In the genomic region with DNA sequence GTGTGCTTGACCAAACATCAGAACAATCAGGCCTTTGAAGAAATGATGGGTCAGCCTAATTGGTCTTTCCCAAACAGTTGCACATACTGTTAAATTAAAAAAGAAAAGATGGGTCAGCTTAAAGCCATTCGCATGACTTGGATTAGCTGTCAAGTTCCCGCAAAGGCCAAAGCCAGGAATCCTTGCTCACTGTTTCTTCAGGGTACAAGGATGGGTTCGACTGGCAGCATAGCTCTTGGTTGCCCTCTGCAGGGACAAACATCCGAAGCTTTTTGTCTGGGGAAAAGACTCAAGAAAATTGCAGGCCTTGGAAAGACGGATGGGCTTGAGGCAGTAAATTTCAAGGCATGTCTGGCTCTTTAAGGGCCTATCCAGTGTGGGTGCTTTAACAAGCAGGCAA, we compare ENCODE assay signal across 9 cellular contexts.
DNase-seq lines count a peak whose midpoint lies in the region; ATAC-seq and TF ChIP-seq lines count a peak whose summit lies in the region.
"Had no signal": no experiment of that assay in that cellular context is flagged by ENCODE, and none has a peak within 500 bp of the region (broad histone marks: within the 10 kb centered on the region; RNA-seq: fewer than 3 reads in every experiment).

No MANE protein-coding gene starts in this region.

- ATAC-seq in GM21619 (IDR thresholded peaks at IDR 0.05; ENCODE audit: unreplicated experiment), result no peak
- ATAC-seq in GM21423 (IDR thresholded peaks at IDR 0.05; ENCODE audit: unreplicated experiment), result no peak

- H3K4me1 Mint-ChIP-seq in nephron progenitor cell (peaks cover 37% of the 10 kb centered on the region), immature natural killer cell (no peaks in the 10 kb centered on the region)
- H3K4me1 Mint-ChIP-seq in activated T-helper 1 cell treated with anti-CD3 and anti-CD28 coated beads, Interleukin-12 subunit alpha, Interleukin-12 subunit beta, Interleukin-2, Interleukin-4 antibody, amounts not matched to agents 30 ng/mL and 10 ng/mL and 1 ng/mL, durations not matched to agents 14 hours and 24 hours and 36 hours (ENCODE audit: low read depth), result no peaks in the 10 kb centered on the region
- H3K4me1 Mint-ChIP-seq: naive B cell had no signal

- no peaks in the 10 kb centered on the region for H3K27me3 Mint-ChIP-seq in nephron progenitor cell (ENCODE audit: low read depth, poor library complexity)
- H3K27me3 Mint-ChIP-seq in immature natural killer cell (ENCODE audit: low read depth in 3 of 3), result peaks cover 0 to 2% (median 0%) of the 10 kb centered on the region in 3 donors
- no peaks in the 10 kb centered on the region for H3K27me3 Mint-ChIP-seq in activated T-helper 1 cell treated with anti-CD3 and anti-CD28 coated beads, Interleukin-12 subunit alpha, Interleukin-12 subunit beta, Interleukin-2, Interleukin-4 antibody, amounts not matched to agents 30 ng/mL and 10 ng/mL and 1 ng/mL, durations not matched to agents 14 hours and 24 hours and 36 hours (ENCODE audit: insufficient read depth)
- H3K27me3 Mint-ChIP-seq: naive B cell had no signal

- H3K36me3 Mint-ChIP-seq in nephron progenitor cell (ENCODE audit: low read depth), result peaks cover 14% of the 10 kb centered on the region
- no peaks in the 10 kb centered on the region for H3K36me3 Mint-ChIP-seq in immature natural killer cell
- H3K36me3 Mint-ChIP-seq in activated T-helper 1 cell treated with anti-CD3 and anti-CD28 coated beads, Interleukin-12 subunit alpha, Interleukin-12 subunit beta, Interleukin-2, Interleukin-4 antibody, amounts not matched to agents 30 ng/mL and 10 ng/mL and 1 ng/mL, durations not matched to agents 14 hours and 24 hours and 36 hours (ENCODE audit: low read depth), result no peaks in the 10 kb centered on the region
- H3K36me3 Mint-ChIP-seq: naive B cell had no signal

- H3K27ac Mint-ChIP-seq in nephron progenitor cell, result no peak overlapping the region
- H3K27ac Mint-ChIP-seq in immature natural killer cell, result no peak overlapping the region
- H3K27ac Mint-ChIP-seq in activated T-helper 1 cell treated with anti-CD3 and anti-CD28 coated beads, Interleukin-12 subunit alpha, Interleukin-12 subunit beta, Interleukin-2, Interleukin-4 antibody, amounts not matched to agents 30 ng/mL and 10 ng/mL and 1 ng/mL, durations not matched to agents 14 hours and 24 hours and 36 hours, result no peak overlapping the region
- H3K27ac Mint-ChIP-seq: naive B cell had no signal

- DNase-seq in EL (peak; percentile 44), NCI-H226 (peak; percentile 21), epidermal melanocyte (ENCODE audit: insufficient read length, low spot score) (peak; percentile 55), nephron progenitor cell (peak; percentile 60), immature natural killer cell (no peak)
- DNase-seq in activated T-helper 1 cell treated with anti-CD3 and anti-CD28 coated beads, Interleukin-12 subunit alpha, Interleukin-12 subunit beta, Interleukin-2, Interleukin-4 antibody, amounts not matched to agents 30 ng/mL and 10 ng/mL and 1 ng/mL, durations not matched to agents 14 hours and 24 hours and 36 hours (ENCODE audit: low spot score), result no peak
- DNase-seq: naive B cell had no signal

- H3K4me3 Mint-ChIP-seq in nephron progenitor cell, result no peak overlapping the region
- no peak overlapping the region for H3K4me3 Mint-ChIP-seq in immature natural killer cell
- no peak overlapping the region for H3K4me3 Mint-ChIP-seq in activated T-helper 1 cell treated with anti-CD3 and anti-CD28 coated beads, Interleukin-12 subunit alpha, Interleukin-12 subunit beta, Interleukin-2, Interleukin-4 antibody, amounts not matched to agents 30 ng/mL and 10 ng/mL and 1 ng/mL, durations not matched to agents 14 hours and 24 hours and 36 hours
- H3K4me3 Mint-ChIP-seq: naive B cell had no signal

- TF ChIP-seq CTCF in nephron progenitor cell (IDR thresholded peaks at IDR 0.05), result peak; percentile 83

- intact Hi-C loops in activated T-helper 1 cell treated with anti-CD3 and anti-CD28 coated beads, Interleukin-12 subunit alpha, Interleukin-12 subunit beta, Interleukin-2, Interleukin-4 antibody, amounts not matched to agents 30 ng/mL and 10 ng/mL and 1 ng/mL, durations not matched to agents 14 hours and 24 hours and 36 hours (cut with micrococcal nuclease), result no loop called here

- H3K9me3 Mint-ChIP-seq in nephron progenitor cell (peaks cover 9% of the 10 kb centered on the region), immature natural killer cell (peaks cover 3 to 34% (median 10%) of the 10 kb centered on the region in 6 donors)
- peaks cover 4% of the 10 kb centered on the region for H3K9me3 Mint-ChIP-seq in activated T-helper 1 cell treated with anti-CD3 and anti-CD28 coated beads, Interleukin-12 subunit alpha, Interleukin-12 subunit beta, Interleukin-2, Interleukin-4 antibody, amounts not matched to agents 30 ng/mL and 10 ng/mL and 1 ng/mL, durations not matched to agents 14 hours and 24 hours and 36 hours

Comparison
In these comparisons a context has a peak if more than half of its experiments do, and no peak if none do; other contexts are left out.
1. DNase-seq: peak in EL (single experiment), NCI-H226 (single experiment), epidermal melanocyte (single experiment) and nephron progenitor cell (single experiment); none in immature natural killer cell (0 of 3) and activated T-helper 1 cell treated with anti-CD3 and anti-CD28 coated beads, Interleukin-12 subunit alpha, Interleukin-12 subunit beta, Interleukin-2, Interleukin-4 antibody, amounts not matched to agents 30 ng/mL and 10 ng/mL and 1 ng/mL, durations not matched to agents 14 hours and 24 hours and 36 hours (single experiment).